1 cellular context compared by ENCODE assay signal in genomic region chr5:67605730-67606585, GRCh38.
TF ChIP-seq lines count a peak whose summit lies in the region.

No MANE protein-coding gene starts in this region.

TF ChIP-seq in HepG2, 621 proteins besides CTCF, POLR2A, EP300 and RAD21 (continued from another document and continues in another):
- TF ChIP-seq PRDM15 (CRISPR knock-in tag; IDR thresholded peaks at IDR 0.05) (no peak), HNF1A (IDR thresholded peaks at IDR 0.05; ENCODE audit: low read depth) (peak; percentile 85), HNF1A (CRISPR knock-in tag; IDR thresholded peaks at IDR 0.05; ENCODE audit: borderline replicate concordance) (peak; percentile 91), HDAC2 (CRISPR knock-in tag; IDR thresholded peaks at IDR 0.05) (peak; percentile 68), ZNF260 (CRISPR knock-in tag; IDR thresholded peaks at IDR 0.05; ENCODE audit: borderline replicate concordance, low read depth) (no peak), ZNF383 (CRISPR knock-in tag; IDR thresholded peaks at IDR 0.05; ENCODE audit: borderline replicate concordance) (no peak), AGO2 (optimal IDR thresholded peaks at IDR 0.05; ENCODE audit: low read depth, low read length) (no peak), RARA (CRISPR knock-in tag; IDR thresholded peaks at IDR 0.05) (peak; percentile 76), GZF1 (CRISPR knock-in tag; IDR thresholded peaks at IDR 0.05) (no peak), ZNF121 (CRISPR knock-in tag; IDR thresholded peaks at IDR 0.05) (peak; percentile 65; the same call in 1 of the 2 replicates), ZSCAN22 (CRISPR knock-in tag; IDR thresholded peaks at IDR 0.05) (no peak), ZMYM3 (CRISPR knock-in tag; IDR thresholded peaks at IDR 0.05) (peak; percentile 54; the same call in 1 of the 2 replicates), HNF4A (CRISPR knock-in tag; IDR thresholded peaks at IDR 0.05) (peak; percentile 95), ZNF501 (CRISPR knock-in tag; IDR thresholded peaks at IDR 0.05) (no peak), ZSCAN30 (CRISPR knock-in tag; IDR thresholded peaks at IDR 0.05) (no peak), ZNF749 (CRISPR knock-in tag; IDR thresholded peaks at IDR 0.05; ENCODE audit: borderline replicate concordance) (no peak; the same call in 1 of the 2 replicates), IKZF1 (IDR thresholded peaks at IDR 0.05) (no peak), HIC2 (CRISPR knock-in tag; IDR thresholded peaks at IDR 0.05; ENCODE audit: low read depth) (no peak), BHLHE40 (IDR thresholded peaks at IDR 0.05; ENCODE audit: low read length) (no peak), RFX5 (IDR thresholded peaks at IDR 0.05; ENCODE audit: low read depth, low read length) (no peak), MZF1 (CRISPR knock-in tag; IDR thresholded peaks at IDR 0.05; ENCODE audit: borderline replicate concordance) (no peak), ZNF704 (CRISPR knock-in tag; IDR thresholded peaks at IDR 0.05; ENCODE audit: borderline replicate concordance) (no peak), NFE2 (CRISPR knock-in tag; IDR thresholded peaks at IDR 0.05) (no peak), ZNF350 (CRISPR knock-in tag; IDR thresholded peaks at IDR 0.05; ENCODE audit: borderline replicate concordance, low read depth) (no peak), RARG (CRISPR knock-in tag; IDR thresholded peaks at IDR 0.05; ENCODE audit: low read depth) (no peak), MAFF (IDR thresholded peaks at IDR 0.05; ENCODE audit: low read depth, low read length) (no peak), NPAS2 (CRISPR knock-in tag; IDR thresholded peaks at IDR 0.05; ENCODE audit: borderline replicate concordance) (no peak), ZNF703 (CRISPR knock-in tag; IDR thresholded peaks at IDR 0.05; ENCODE audit: borderline replicate concordance) (no peak), ZBTB37 (CRISPR knock-in tag; IDR thresholded peaks at IDR 0.05) (0 out of 2 replicates have a peak, but pooled peaks have one; percentile 38), POGZ (CRISPR knock-in tag; IDR thresholded peaks at IDR 0.05) (peak; percentile 59; the same call in 1 of the 2 replicates), SAFB2 (CRISPR knock-in tag; IDR thresholded peaks at IDR 0.05; ENCODE audit: borderline replicate concordance, low read depth) (no peak), SIX4 (CRISPR knock-in tag; IDR thresholded peaks at IDR 0.05) (no peak), ZKSCAN8 (CRISPR knock-in tag; IDR thresholded peaks at IDR 0.05; ENCODE audit: borderline replicate concordance) (no peak), BCL6 (CRISPR knock-in tag; IDR thresholded peaks at IDR 0.05) (peak; percentile 57; the same call in 1 of the 2 replicates), GTF2F1 (IDR thresholded peaks at IDR 0.05; ENCODE audit: low read length) (no peak), RBFOX2 (IDR thresholded peaks at IDR 0.05; ENCODE audit: low read depth, low read length) (no peak; the same call in 1 of the 2 replicates), ZBTB3 (CRISPR knock-in tag; IDR thresholded peaks at IDR 0.05; ENCODE audit: borderline replicate concordance, low read depth) (no peak), ATF5 (CRISPR knock-in tag; IDR thresholded peaks at IDR 0.05; ENCODE audit: low read depth) (no peak), RERE (CRISPR knock-in tag; IDR thresholded peaks at IDR 0.05; ENCODE audit: low read depth) (no peak), ZNF784 (CRISPR knock-in tag; IDR thresholded peaks at IDR 0.05; ENCODE audit: borderline replicate concordance) (peak; percentile 63; the same call in 1 of the 2 replicates), FOXO1 (CRISPR knock-in tag; IDR thresholded peaks at IDR 0.05) (peak; percentile 36; the same call in 1 of the 2 replicates), SOX13 (IDR thresholded peaks at IDR 0.05) (no peak; the same call in 1 of the 2 replicates), SOX13 (CRISPR knock-in tag; conservative IDR thresholded peaks at IDR 0.05 in 1 of 2, IDR thresholded peaks at IDR 0.05 in 1 of 2) (peak in 1 of 2 experiments; percentile 72; a peak in 2 of 4 replicates)
